27 cellular contexts compared by ENCODE assay signal in the genomic region with DNA sequence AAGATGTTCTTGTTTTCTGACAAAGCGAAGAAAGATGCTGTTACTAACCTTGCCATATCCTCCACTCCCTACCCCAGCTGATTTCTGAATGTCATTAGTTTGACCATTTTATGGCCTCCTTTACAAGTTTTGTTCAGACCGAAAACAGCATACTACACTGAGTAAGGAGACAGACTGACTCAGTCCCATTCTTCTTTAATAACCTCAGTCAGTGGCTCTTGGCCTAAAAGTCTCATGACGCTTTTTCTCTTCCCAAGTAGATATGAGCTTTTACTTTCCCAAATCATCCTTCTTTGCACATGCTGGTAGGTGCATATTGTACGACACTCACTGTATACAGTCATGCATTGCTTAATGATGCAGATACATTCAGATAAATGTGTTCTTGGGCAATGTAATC. TPM values are rescaled to one million over a fixed set of nuclear protein-coding genes. Genes with fewer than 3 reads are reported as not detected.
DNase-seq lines count a peak whose midpoint lies in the region; ATAC-seq, FAIRE-seq and TF ChIP-seq lines count a peak whose summit lies in the region.
"Had no signal": no experiment of that assay in that cellular context is flagged by ENCODE, and none has a peak within 500 bp of the region (broad histone marks: within the 10 kb centered on the region; RNA-seq: fewer than 3 reads in every experiment).

No MANE protein-coding gene starts in this region.

- no peak for TF ChIP-seq POLR2A in heart left ventricle (IDR thresholded peaks at IDR 0.05)
- TF ChIP-seq POLR2A in stomach (IDR thresholded peaks at IDR 0.05), result no peak

- no peaks in the 10 kb centered on the region for H3K27me3 Mint-ChIP-seq in stimulated activated memory B cell treated with anti-CD40 and anti-IgM and Interleukin-4, amounts not matched to agents 10 μg/mL and 1 μg/mL and 100 μg/mL, for 72 hours
- H3K27me3 Mint-ChIP-seq: activated CD4-positive, alpha-beta memory T cell treated with anti-CD3 and anti-CD28 coated beads for 36 hours had no signal

- H3K4me1 ChIP-seq in heart left ventricle (peaks cover 0 to 19% (median 0%) of the 10 kb centered on the region in 12 donors), stomach (no peaks in the 10 kb centered on the region)
- H3K4me1 ChIP-seq: gastrocnemius medialis, upper lobe of left lung had no signal

- whole genome bisulfite sequencing in heart left ventricle, 4 donors, result 62 to 82% (median 79%) methylated on average over 4 of the region's 4 CpGs
- WGBS in stomach, 5 donors, result 57 to 79% (median 74%) methylated on average over 4 of the region's 4 CpGs

- H3K27me3 ChIP-seq in heart left ventricle (no peaks in the 10 kb centered on the region), stomach (no peaks in the 10 kb centered on the region)
- H3K27me3 ChIP-seq: gastrocnemius medialis, neutrophil, upper lobe of left lung had no signal

- H3K4me1 Mint-ChIP-seq in stimulated activated memory B cell treated with anti-CD40 and anti-IgM and Interleukin-4, amounts not matched to agents 10 μg/mL and 1 μg/mL and 100 μg/mL, for 72 hours, result no peaks in the 10 kb centered on the region

- TF ChIP-seq EP300 in stomach (IDR thresholded peaks at IDR 0.05), result no peak

- H3K27ac ChIP-seq in heart left ventricle (peak overlapping the region in 5 of 12 donors; percentile 41 to 60 (median 47)), stomach (peak overlapping the region in 2 of 5 donors; percentile 34 to 48)
- H3K27ac ChIP-seq: gastrocnemius medialis, neutrophil, upper lobe of left lung had no signal

- no peak for FAIRE-seq in HTR-8/SVneo (lab: Jason Lieb, UNC)
- FAIRE-seq: GM12892, GM19239, H1, kidney had no signal

- H3K4me3 ChIP-seq in heart left ventricle (no peak overlapping the region), stomach (no peak overlapping the region)
- H3K4me3 ChIP-seq: gastrocnemius medialis, upper lobe of left lung had no signal

- H3K27ac Mint-ChIP-seq in stimulated activated memory B cell treated with anti-CD40 and anti-IgM and Interleukin-4, amounts not matched to agents 10 μg/mL and 1 μg/mL and 100 μg/mL, for 72 hours, result no peak overlapping the region
- H3K27ac Mint-ChIP-seq: activated CD4-positive, alpha-beta memory T cell treated with anti-CD3 and anti-CD28 coated beads for 36 hours; CD8-positive, alpha-beta T cell had no signal

- ATAC-seq in heart left ventricle, result peak; percentile 42 to 88 (median 58)
- ATAC-seq in stimulated activated memory B cell treated with anti-CD40 and anti-IgM and Interleukin-4, amounts not matched to agents 10 μg/mL and 1 μg/mL and 100 μg/mL, for 72 hours, result peak; percentile 8
- ATAC-seq: CD8-positive, alpha-beta T cell; gastrocnemius medialis had no signal

- H3K36me3 Mint-ChIP-seq in stimulated activated memory B cell treated with anti-CD40 and anti-IgM and Interleukin-4, amounts not matched to agents 10 μg/mL and 1 μg/mL and 100 μg/mL, for 72 hours, result no peaks in the 10 kb centered on the region
- H3K36me3 Mint-ChIP-seq: activated CD4-positive, alpha-beta memory T cell treated with anti-CD3 and anti-CD28 coated beads for 36 hours; CD8-positive, alpha-beta T cell had no signal

- no peak for TF ChIP-seq CTCF in heart left ventricle (IDR thresholded peaks at IDR 0.05)
- TF ChIP-seq CTCF in stomach (IDR thresholded peaks at IDR 0.05), result no peak

- H3K9me3 ChIP-seq in heart left ventricle (peaks cover 0 to 23% (median 9%) of the 10 kb centered on the region in 12 donors), stomach (peaks cover 0 to 17% (median 5%) of the 10 kb centered on the region in 4 donors)
- H3K9me3 ChIP-seq: gastrocnemius medialis, neutrophil had no signal

- DNase-seq in EH (ENCODE audit: low read depth) (peak; percentile 59), amniotic epithelial cell (ENCODE audit: low read depth) (peak; percentile 35), heart left ventricle (no peak), HTR-8/SVneo (ENCODE audit: insufficient read length, low spot score) (no peak), DMS79 (lab: John Stamatoyannopoulos, UW) (no peak), stomach (no peak)
- DNase-seq in stimulated activated naive CD4-positive, alpha-beta T cell treated with Interleukin-2 at 50 U/mL for 16 hours (lab: John Stamatoyannopoulos, UW), result no peak
- DNase-seq: activated CD4-positive, alpha-beta memory T cell treated with anti-CD3 and anti-CD28 coated beads for 36 hours; activated CD4-positive, CD25-positive, alpha-beta regulatory T cell; activated gamma-delta T cell treated with Interleukin-2 at 50 U/mL for 16 hours; activated T-cell treated with anti-CD3 and anti-CD28 coated beads for 4 hours; CD8-positive, alpha-beta T cell; DMS153; gastrocnemius medialis; kidney; NCI-H1105; NCI-H2029; NCI-H345; NCI-H82; SW 1271; upper lobe of left lung had no signal

- no peaks in the 10 kb centered on the region for H3K36me3 ChIP-seq in heart left ventricle
- H3K36me3 ChIP-seq in stomach, result no peaks in the 10 kb centered on the region
- H3K36me3 ChIP-seq: gastrocnemius medialis, neutrophil, upper lobe of left lung had no signal

- intact Hi-C loops in heart left ventricle (cut with DNase I) (no loop called here), stomach (cut with DNase I; ENCODE audit: low total_unique reads) (no loop called here)

- no peak overlapping the region for H3K4me3 Mint-ChIP-seq in stimulated activated memory B cell treated with anti-CD40 and anti-IgM and Interleukin-4, amounts not matched to agents 10 μg/mL and 1 μg/mL and 100 μg/mL, for 72 hours
- H3K4me3 Mint-ChIP-seq: activated CD4-positive, alpha-beta memory T cell treated with anti-CD3 and anti-CD28 coated beads for 36 hours; CD8-positive, alpha-beta T cell had no signal

- H3K9me3 Mint-ChIP-seq in stimulated activated memory B cell treated with anti-CD40 and anti-IgM and Interleukin-4, amounts not matched to agents 10 μg/mL and 1 μg/mL and 100 μg/mL, for 72 hours, result peaks cover 13% of the 10 kb centered on the region

RNA-seq across cellular contexts. Expression of a gene that starts 8.0 kb away (rescaled TPM):
- 10 to 100 TPM in 3 of 9 donors, 1 to 10 TPM in 6; 5.5 to 16.4 (median 8.3) TPM for total RNA-seq in heart left ventricle
- 1 to 10 TPM; 5.4 to 5.7 TPM for polyA plus RNA-seq in heart left ventricle
- 10 to 100 TPM in 2 of 5 donors, 1 to 10 TPM in 3; 2.7 to 42.6 (median 4.5) TPM for total RNA-seq in stomach
- polyA plus RNA-seq in stomach, result 1 to 10 TPM; 3.9 to 9.2 (median 6.0) TPM
- total RNA-seq: activated CD4-positive, alpha-beta memory T cell treated with anti-CD3 and anti-CD28 coated beads for 36 hours; CD8-positive, alpha-beta T cell; lung microvascular endothelial cell had no signal

RNA-seq across cellular contexts. Expression of a gene that starts 54.7 kb away (rescaled TPM):
- total RNA-seq in heart left ventricle (under 1 TPM in 1 of 9 donors, not detected in 8; 0.18 TPM), stomach (1 to 10 TPM in 3 of 5 donors, not detected in 2; 2.3 to 6.7 (median 3.8) TPM)
- polyA plus RNA-seq in heart left ventricle (not detected), stomach (1 to 10 TPM in 1 of 3 donors, under 1 TPM in 1, not detected in 1; 0.31 to 4.3 TPM)
- total RNA-seq: activated CD4-positive, alpha-beta memory T cell treated with anti-CD3 and anti-CD28 coated beads for 36 hours; CD8-positive, alpha-beta T cell; H1; lung microvascular endothelial cell had no signal
- polyA plus RNA-seq: H1 had no signal

Comparison
In these comparisons a context has a peak if more than half of its experiments do, and no peak if none do; other contexts are left out.
1. DNase-seq: peak in EH (single experiment) and amniotic epithelial cell (single experiment); none in heart left ventricle (0 of 5), HTR-8/SVneo (single experiment), stimulated activated naive CD4-positive, alpha-beta T cell treated with Interleukin-2 at 50 U/mL for 16 hours (single experiment), DMS79 (single experiment) and stomach (single experiment).